35 cellular contexts compared by ENCODE assay signal in the genomic region with DNA sequence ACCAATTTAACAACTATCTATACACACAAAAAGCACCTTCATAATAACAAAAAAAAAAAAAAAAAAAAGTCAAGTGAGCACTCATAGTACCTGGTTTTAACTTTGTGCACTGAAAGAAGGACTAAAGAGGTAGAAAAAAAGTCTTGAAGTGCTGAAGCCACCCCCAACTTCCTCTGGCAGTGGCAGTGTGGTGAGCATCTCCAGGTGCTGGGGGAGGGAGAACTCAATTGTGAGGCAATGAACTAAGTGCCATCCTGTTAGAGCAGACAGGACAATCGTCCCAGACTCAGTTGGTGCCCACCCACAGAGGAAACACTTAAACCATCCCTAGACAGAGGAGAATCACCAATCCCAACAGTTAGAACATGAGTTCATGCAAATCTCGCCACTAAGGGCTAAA. TPM values are rescaled to one million over a fixed set of nuclear protein-coding genes. Genes with fewer than 3 reads are reported as not detected.
"Had no signal": no experiment of that assay in that cellular context is flagged by ENCODE, and none has a peak within 500 bp of the region (broad histone marks: within the 10 kb centered on the region; RNA-seq: fewer than 3 reads in every experiment).

No MANE protein-coding gene starts in this region.

- H3K4me3 Mint-ChIP-seq: activated CD4-positive, alpha-beta memory T cell treated with anti-CD3 and anti-CD28 coated beads for 36 hours; activated naive CD4-positive, alpha-beta T cell treated with anti-CD3 and anti-CD28 coated beads, Interleukin-2, amount 10 ng/mL, durations not matched to agents 7 days and 5 days; activated naive CD8-positive, alpha-beta T cell treated with anti-CD3 and anti-CD28 coated beads, Interleukin-2, amount 50 U/mL, for 24 hours; activated T-cell treated with anti-CD3 and anti-CD28 coated beads, Interleukin-2, amount 50 U/mL, for 4 hours; activated T-helper 17 cell treated with anti-CD3 and anti-CD28 coated beads, Interleukin-2, amount 50 U/mL, for 72 hours had no signal

- H3K9me3 Mint-ChIP-seq: activated CD4-positive, alpha-beta memory T cell treated with anti-CD3 and anti-CD28 coated beads for 36 hours; activated naive CD4-positive, alpha-beta T cell treated with anti-CD3 and anti-CD28 coated beads, Interleukin-2, amount 10 ng/mL, durations not matched to agents 7 days and 5 days; activated naive CD4-positive, alpha-beta T cell treated with anti-CD3 and anti-CD28 coated beads, Interleukin-2, amount 50 U/mL, for 72 hours; activated naive CD8-positive, alpha-beta T cell treated with anti-CD3 and anti-CD28 coated beads, Interleukin-2, amount 50 U/mL, for 24 hours; activated T-cell treated with anti-CD3 and anti-CD28 coated beads, Interleukin-2, amount 50 U/mL, for 4 hours; activated T-helper 17 cell treated with anti-CD3 and anti-CD28 coated beads, Interleukin-2, amount 50 U/mL, for 72 hours had no signal

- H2AFZ ChIP-seq: hepatocyte had no signal

- H3K27ac Mint-ChIP-seq: activated CD4-positive, alpha-beta memory T cell treated with anti-CD3 and anti-CD28 coated beads for 36 hours; activated naive CD4-positive, alpha-beta T cell treated with anti-CD3 and anti-CD28 coated beads, Interleukin-2, amount 10 ng/mL, durations not matched to agents 7 days and 5 days; activated naive CD4-positive, alpha-beta T cell treated with anti-CD3 and anti-CD28 coated beads, Interleukin-2, amount 50 U/mL, for 72 hours; activated naive CD8-positive, alpha-beta T cell treated with anti-CD3 and anti-CD28 coated beads, Interleukin-2, amount 50 U/mL, for 24 hours; activated T-helper 17 cell treated with anti-CD3 and anti-CD28 coated beads, Interleukin-2, amount 50 U/mL, for 72 hours had no signal

- H3K27me3 ChIP-seq: body of pancreas, esophagus squamous epithelium, gastroesophageal sphincter had no signal

- H3K4me2 ChIP-seq: hepatocyte had no signal

- H3K4me3 ChIP-seq: adrenal gland, body of pancreas, esophagus squamous epithelium, gastroesophageal sphincter, heart right ventricle, hepatocyte had no signal

- FAIRE-seq: colon, endometrium, endothelial cell of umbilical vein had no signal

- H3K4me1 ChIP-seq: adrenal gland, body of pancreas, esophagus squamous epithelium, gastroesophageal sphincter, heart right ventricle had no signal

- H3K4me1 Mint-ChIP-seq: activated naive CD4-positive, alpha-beta T cell treated with anti-CD3 and anti-CD28 coated beads, Interleukin-2, amount 10 ng/mL, durations not matched to agents 7 days and 5 days; activated naive CD8-positive, alpha-beta T cell treated with anti-CD3 and anti-CD28 coated beads, Interleukin-2, amount 50 U/mL, for 24 hours; activated T-helper 17 cell treated with anti-CD3 and anti-CD28 coated beads, Interleukin-2, amount 50 U/mL, for 72 hours had no signal

- H3K36me3 Mint-ChIP-seq: activated CD4-positive, alpha-beta memory T cell treated with anti-CD3 and anti-CD28 coated beads for 36 hours; activated naive CD4-positive, alpha-beta T cell treated with anti-CD3 and anti-CD28 coated beads, Interleukin-2, amount 10 ng/mL, durations not matched to agents 7 days and 5 days; activated naive CD4-positive, alpha-beta T cell treated with anti-CD3 and anti-CD28 coated beads, Interleukin-2, amount 50 U/mL, for 72 hours had no signal

- H3K27me3 Mint-ChIP-seq: activated naive CD8-positive, alpha-beta T cell treated with anti-CD3 and anti-CD28 coated beads, Interleukin-2, amount 50 U/mL, for 24 hours had no signal

- DNase-seq: activated CD4-positive, alpha-beta memory T cell treated with anti-CD3 and anti-CD28 coated beads for 36 hours; activated CD4-positive, alpha-beta T cell treated with anti-CD3 and anti-CD28 coated beads for 1 hour; activated CD4-positive, alpha-beta T cell treated with anti-CD3 and anti-CD28 coated beads for 4 hours; activated CD8-positive, alpha-beta memory T cell treated with anti-CD3 and anti-CD28 coated beads for 24 hours; activated effector memory CD4-positive, alpha-beta T cell treated with anti-CD3 and anti-CD28 coated beads, Interleukin-2, amount 50 U/mL, for 16 hours; activated naive CD4-positive, alpha-beta T cell; activated naive CD4-positive, alpha-beta T cell treated with anti-CD3 and anti-CD28 coated beads, Interleukin-2, amount 10 ng/mL, durations not matched to agents 7 days and 5 days; activated naive CD8-positive, alpha-beta T cell treated with anti-CD3 and anti-CD28 coated beads, Interleukin-2, amount 50 U/mL, for 24 hours; activated T-cell treated with anti-CD3 and anti-CD28 coated beads, Interleukin-2, amount 50 U/mL, for 4 hours; adrenal gland; amygdala; aorta; body of pancreas; caudate nucleus; cortex of kidney; dermis blood vessel endothelial cell; effector CD8-positive, alpha-beta T cell; esophagus squamous epithelium; foreskin melanocyte; heart right ventricle; T-helper 2 cell had no signal

- H3K9me3 ChIP-seq: adrenal gland, body of pancreas, esophagus squamous epithelium, gastroesophageal sphincter, heart right ventricle had no signal

- ATAC-seq: activated naive CD4-positive, alpha-beta T cell treated with anti-CD3 and anti-CD28 coated beads, Interleukin-2, amount 50 U/mL, for 72 hours; activated naive CD8-positive, alpha-beta T cell treated with anti-CD3 and anti-CD28 coated beads, Interleukin-2, amount 50 U/mL, for 24 hours; activated T-cell treated with anti-CD3 and anti-CD28 coated beads, Interleukin-2, amount 50 U/mL, for 4 hours; activated T-helper 17 cell treated with anti-CD3 and anti-CD28 coated beads, Interleukin-2, amount 50 U/mL, for 72 hours; body of pancreas; gastroesophageal sphincter; heart right ventricle had no signal

- H3K36me3 ChIP-seq: adrenal gland, esophagus squamous epithelium, gastroesophageal sphincter, heart right ventricle had no signal

- H3K79me2 ChIP-seq: hepatocyte had no signal

- H3K27ac ChIP-seq: adrenal gland, body of pancreas, epithelial cell of prostate, esophagus squamous epithelium, gastroesophageal sphincter, heart right ventricle, hepatocyte had no signal

RNA-seq across cellular contexts. Expression of a gene that starts 22.7 kb away (rescaled TPM):
- total RNA-seq: activated CD4-positive, alpha-beta memory T cell treated with anti-CD3 and anti-CD28 coated beads for 36 hours; activated naive CD4-positive, alpha-beta T cell treated with anti-CD3 and anti-CD28 coated beads, Interleukin-2, amount 50 U/mL, for 72 hours; activated T-cell treated with anti-CD3 and anti-CD28 coated beads, Interleukin-2, amount 50 U/mL, for 4 hours; activated T-helper 17 cell treated with anti-CD3 and anti-CD28 coated beads, Interleukin-2, amount 50 U/mL, for 72 hours; adrenal gland; aorta; body of pancreas; chondrocyte; dermis blood vessel endothelial cell; endothelial cell of umbilical vein; esophagus squamous epithelium; fibroblast of lung; fibroblast of villous mesenchyme; gastroesophageal sphincter; glomerular endothelial cell; heart right ventricle; T-helper 1 cell treated with Interleukin-12 subunit alpha and Interleukin-12 subunit beta and Interleukin-4 antibody, amounts not matched to agents 30 ng/mL and 1 ng/mL, for 36 hours had no signal
- polyA plus RNA-seq: adrenal gland, aorta, endothelial cell of umbilical vein, esophagus, fibroblast of lung, heart right ventricle, hepatocyte had no signal

RNA-seq across cellular contexts. Expression of a gene that starts 39.9 kb away (rescaled TPM):
- total RNA-seq: activated CD4-positive, alpha-beta memory T cell treated with anti-CD3 and anti-CD28 coated beads for 36 hours; body of pancreas; chondrocyte; dermis blood vessel endothelial cell; endothelial cell of umbilical vein; esophagus squamous epithelium; fibroblast of lung; fibroblast of villous mesenchyme; gastroesophageal sphincter; glomerular endothelial cell; heart right ventricle; T-helper 1 cell treated with Interleukin-12 subunit alpha and Interleukin-12 subunit beta and Interleukin-4 antibody, amounts not matched to agents 30 ng/mL and 1 ng/mL, for 36 hours had no signal
- polyA plus RNA-seq: adrenal gland, aorta, endothelial cell of umbilical vein, esophagus, fibroblast of lung, heart right ventricle, hepatocyte had no signal

RNA-seq across cellular contexts. Expression of a gene that starts 59.2 kb away (rescaled TPM):
- total RNA-seq: activated CD4-positive, alpha-beta memory T cell treated with anti-CD3 and anti-CD28 coated beads for 36 hours; activated naive CD4-positive, alpha-beta T cell treated with anti-CD3 and anti-CD28 coated beads, Interleukin-2, amount 50 U/mL, for 72 hours; activated T-cell treated with anti-CD3 and anti-CD28 coated beads, Interleukin-2, amount 50 U/mL, for 4 hours; activated T-helper 17 cell treated with anti-CD3 and anti-CD28 coated beads, Interleukin-2, amount 50 U/mL, for 72 hours; adrenal gland; aorta; body of pancreas; chondrocyte; dermis blood vessel endothelial cell; endothelial cell of umbilical vein; esophagus squamous epithelium; fibroblast of lung; fibroblast of villous mesenchyme; gastroesophageal sphincter; glomerular endothelial cell; heart right ventricle; hepatocyte; T-helper 1 cell treated with Interleukin-12 subunit alpha and Interleukin-12 subunit beta and Interleukin-4 antibody, amounts not matched to agents 30 ng/mL and 1 ng/mL, for 36 hours had no signal
- polyA plus RNA-seq: adrenal gland, aorta, endothelial cell of umbilical vein, esophagus, fibroblast of lung, heart right ventricle, hepatocyte had no signal
